10 cellular contexts compared by ENCODE assay signal in genomic region chr10:93463723-93464511, GRCh38. TPM values are rescaled to one million over a fixed set of nuclear protein-coding genes. Genes with fewer than 3 reads are reported as not detected.
A peak's percentile ranks its signal among the peaks of the same experiment; 100 is the strongest.
DNase-seq lines count a peak whose midpoint lies in the region; ATAC-seq and TF ChIP-seq lines count a peak whose summit lies in the region.
"Had no signal": no experiment of that assay in that cellular context is flagged by ENCODE, and none has a peak within 500 bp of the region (broad histone marks: within the 10 kb centered on the region; RNA-seq: fewer than 3 reads in every experiment).

No MANE protein-coding gene starts in this region.

- H3K36me3 Mint-ChIP-seq in osteocyte (ENCODE audit: unreplicated experiment): peaks cover 25% of the 10 kb centered on the region
- H3K36me3 Mint-ChIP-seq: immature natural killer cell had no signal

- H3K27ac Mint-ChIP-seq in osteocyte (ENCODE audit: unreplicated experiment): peak overlapping the region; percentile 99

- no peaks in the 10 kb centered on the region for H3K27me3 Mint-ChIP-seq in osteocyte (ENCODE audit: unreplicated experiment)

- no peak overlapping the region for H3K4me3 Mint-ChIP-seq in osteocyte (ENCODE audit: unreplicated experiment)
- H3K4me3 Mint-ChIP-seq: immature natural killer cell had no signal

- H3K9me3 Mint-ChIP-seq in osteocyte (ENCODE audit: unreplicated experiment): no peaks in the 10 kb centered on the region
- H3K9me3 Mint-ChIP-seq: immature natural killer cell had no signal

- DNase-seq in Ammon's horn (ENCODE audit: low spot score) (peak; percentile 45), RPMI7951 (ENCODE audit: low read depth) (peak; percentile 50), fibroblast of gingiva (ENCODE audit: low read depth) (peak; percentile 80), osteocyte (ENCODE audit: extremely low spot score, unreplicated experiment) (no peak), retina (no peak)
- DNase-seq in effector CD4-positive, alpha-beta T cell: no peak
- DNase-seq: activated naive CD4-positive, alpha-beta T cell treated with anti-CD3 and anti-CD28 coated beads, Interleukin-2, amount 50 U/mL, for 16 hours; immature natural killer cell had no signal

- ATAC-seq in HG02610 (IDR thresholded peaks at IDR 0.05; ENCODE audit: unreplicated experiment) (no peak), GM18498 (IDR thresholded peaks at IDR 0.05; ENCODE audit: unreplicated experiment) (no peak)

- H3K4me1 Mint-ChIP-seq in osteocyte (ENCODE audit: unreplicated experiment): peaks cover 88% of the 10 kb centered on the region
- H3K4me1 Mint-ChIP-seq: immature natural killer cell had no signal

- no peak for TF ChIP-seq CTCF in osteocyte (IDR thresholded peaks at IDR 0.05)

RNA-seq across cellular contexts. Expression of gene MYOF, which starts 18.2 kb away (rescaled TPM):
- total RNA-seq in RPMI7951 (2014; rRNA removed; shearing (Covaris generic)): 46.2 and 57.1 TPM in 2 replicates
- 470 and 517 TPM in 2 replicates for total RNA-seq in osteocyte

RNA-seq across cellular contexts. Expression of gene CEP55, which starts 32.5 kb away (rescaled TPM):
- 102 and 132 TPM in 2 replicates for total RNA-seq in RPMI7951 (2014; rRNA removed; shearing (Covaris generic))
- 8.6 and 9.5 TPM in 2 replicates for total RNA-seq in osteocyte

Comparison
In these comparisons a context has a peak if more than half of its experiments do, and no peak if none do; other contexts are left out.
1. DNase-seq: peak in Ammon's horn (single experiment), RPMI7951 (single experiment) and fibroblast of gingiva (single experiment); none in osteocyte (single experiment), retina (single experiment) and effector CD4-positive, alpha-beta T cell (single experiment).